ENCODE assay signal across 8 cellular contexts in the genomic region with DNA sequence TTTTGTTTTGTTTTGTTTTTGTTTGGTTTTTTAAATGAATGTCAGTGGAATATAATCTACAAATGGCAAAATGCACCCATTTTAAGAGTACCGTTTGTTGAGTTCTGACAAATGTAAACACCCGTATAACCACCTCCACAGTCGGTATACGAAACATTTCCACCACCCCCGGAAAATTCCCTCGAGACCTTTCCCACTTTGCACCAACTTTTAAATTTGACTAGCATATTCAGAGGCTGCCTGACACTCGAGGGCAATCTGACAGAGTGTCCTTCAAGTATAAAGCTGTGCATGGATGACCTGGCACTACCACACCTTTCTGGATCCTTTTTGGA. TPM values are rescaled to one million over a fixed set of nuclear protein-coding genes. Genes with fewer than 3 reads are reported as not detected.
DNase-seq lines count a peak whose midpoint lies in the region; ATAC-seq, FAIRE-seq and TF ChIP-seq lines count a peak whose summit lies in the region.

No MANE protein-coding gene starts in this region.

- peaks cover 43% of the 10 kb centered on the region for H3K79me2 ChIP-seq in HepG2 (ENCODE audit: insufficient read depth, low read length)

- H3K36me3 ChIP-seq in HepG2 (replicated peaks in 1 of 2; ENCODE audit: control insufficient read depth in 1 of 2, insufficient read depth in 2 of 2, low read length in 2 of 2), result no peaks in the 10 kb centered on the region
- H3K36me3 ChIP-seq in thymus (ENCODE audit: control insufficient read depth, insufficient read depth), result no peaks in the 10 kb centered on the region

- in situ Hi-C loops in HepG2 (cut with HindIII; ENCODE audit: extremely low pct_ligation_motif_present, low pct_unique_long_range_greater_than_20kb), result no loop called here

- FAIRE-seq in HepG2 (lab: Jason Lieb, UNC), result no peak

- peak overlapping the region; percentile 91 for H3K4me2 ChIP-seq in HepG2 (ENCODE audit: low read depth, low read length)

- H3K9me3 Mint-ChIP-seq in activated naive CD4-positive, alpha-beta T cell treated with anti-CD3 and anti-CD28 coated beads, Interleukin-2, amount 50 U/mL, for 72 hours, result no peaks in the 10 kb centered on the region

- H3K4me3 ChIP-seq in HepG2 (replicated peaks in 1 of 3; ENCODE audit: insufficient read depth in 1 of 3, low read depth in 2 of 3, low read length in 3 of 3), result peak overlapping the region in 2 of 3 experiments; percentile 71 to 85; a peak in 3 of 6 replicates
- peak overlapping the region; percentile 72 for H3K4me3 ChIP-seq in thymus (ENCODE audit: low read length)

- no peak for TF ChIP-seq EP300 in HepG2 (IDR thresholded peaks at IDR 0.05; ENCODE audit: low read depth in 2 of 2, low read length in 2 of 2)
- no peak for TF ChIP-seq EP300 in HepG2 (CRISPR knock-in tag; IDR thresholded peaks at IDR 0.05; ENCODE audit: borderline replicate concordance)

- no peak for TF ChIP-seq CTCF in HepG2 (CRISPR knock-in tag; IDR thresholded peaks at IDR 0.05)

- BruUV-seq in HepG2 (replicated peaks; lab: Mats Ljungman, UMichigan), result no TSS peak

- H3K36me3 Mint-ChIP-seq in activated naive CD4-positive, alpha-beta T cell treated with anti-CD3 and anti-CD28 coated beads, Interleukin-2, amount 50 U/mL, for 72 hours, result peaks cover 1 to 15% of the 10 kb centered on the region in 2 donors

- no peaks in the 10 kb centered on the region; a peak in 1 of 5 replicates for H3K27me3 ChIP-seq in HepG2 (ENCODE audit: control insufficient read depth in 1 of 2, insufficient read depth in 2 of 2, low read length in 2 of 2)
- no peaks in the 10 kb centered on the region for H3K27me3 ChIP-seq in thymus (ENCODE audit: control insufficient read depth, insufficient read depth)

- TF ChIP-seq RAD21 in HepG2 (CRISPR knock-in tag; IDR thresholded peaks at IDR 0.05), result no peak

- CTCF ChIA-PET in HepG2 (lab: Yijun Ruan, JAX; ENCODE audit: low intra/inter-chr PET ratio, low total read pairs), result interaction anchor here (5.5 kb wide), 1 partner anchor 99 kb away, joined by 38 read pairs; no protein-coding TSS in a partner anchor

- DNase-seq in activated T-cell treated with anti-CD3 and anti-CD28 coated beads for 4 hours (peak; percentile 43), HepG2 (ENCODE audit: low spot score) (no peak), NCI-H748 treated with DMSO at 0.1 percent for 48 hours (lab: John Stamatoyannopoulos, UW) (no peak), ecto neural progenitor cell (ENCODE audit: low spot score) (no peak)
- DNase-seq in activated T-cell treated with anti-CD3 and anti-CD28 coated beads, Interleukin-2, amount 50 U/mL, for 48 hours, result no peak
- no peak for DNase-seq in activated naive CD4-positive, alpha-beta T cell treated with anti-CD3 and anti-CD28 coated beads, Interleukin-2, amount 50 U/mL, for 72 hours (ENCODE audit: low spot score in 2 of 2)

- peak overlapping the region; percentile 61; the same call in 1 of the 2 replicates for H3K9ac ChIP-seq in HepG2 (ENCODE audit: insufficient read depth, low read depth, low read length)

- H2AFZ ChIP-seq in HepG2 (ENCODE audit: low read length), result no peak overlapping the region

- 55% methylated on average over 7 of the region's 7 CpGs for WGBS in HepG2 (ENCODE audit: low lambda C conversion rate)
- 76% methylated on average over 7 of the region's 7 CpGs for WGBS in thymus

- H3K27ac ChIP-seq in HepG2 (ENCODE audit: extremely low read length, insufficient read depth, low read length), result peak overlapping the region; percentile 47
- no peak overlapping the region for H3K27ac ChIP-seq in thymus (ENCODE audit: low read depth)

- no peaks in the 10 kb centered on the region; the same call in 1 of the 2 replicates for H4K20me1 ChIP-seq in HepG2 (ENCODE audit: insufficient read depth, low read length)

- peak overlapping the region; percentile 66 to 95 for H3K27ac Mint-ChIP-seq in activated naive CD4-positive, alpha-beta T cell treated with anti-CD3 and anti-CD28 coated beads, Interleukin-2, amount 50 U/mL, for 72 hours

- POLR2A ChIA-PET in HepG2 (lab: Yijun Ruan, JAX), result interaction anchor here (2.7 to 3.9 kb wide), 4 partner anchors 16 to 187 kb away, joined by 14 to 42 read pairs (median 22); no protein-coding TSS in a partner anchor

- H3K9me3 ChIP-seq in HepG2 (ENCODE audit: low read length) (no peaks in the 10 kb centered on the region), thymus (ENCODE audit: control insufficient read depth) (no peaks in the 10 kb centered on the region)

- intact Hi-C loops in HepG2 (cut with micrococcal nuclease; ENCODE audit: unreplicated experiment), result loop anchor here (1.0 to 5.0 kb wide), 2 partner anchors 55 to 187 kb away; no protein-coding TSS in a partner anchor

- TF ChIP-seq POLR2A in HepG2 (IDR thresholded peaks at IDR 0.05; ENCODE audit: insufficient read depth in 1 of 2, low read depth in 2 of 2, low read length in 2 of 2), result no peak

- no peak for ATAC-seq in activated naive CD4-positive, alpha-beta T cell treated with anti-CD3 and anti-CD28 coated beads, Interleukin-2, amount 50 U/mL, for 72 hours
- no peak for ATAC-seq in HepG2
- ATAC-seq in GM18867 (IDR thresholded peaks at IDR 0.05; ENCODE audit: unreplicated experiment), result no peak

- peaks cover 48% of the 10 kb centered on the region for H3K4me1 ChIP-seq in HepG2 (ENCODE audit: insufficient read depth, low read length)
- peaks cover 15% of the 10 kb centered on the region for H3K4me1 ChIP-seq in thymus (ENCODE audit: control insufficient read depth, insufficient read depth, low read length)

TF ChIP-seq in HepG2, 621 proteins besides CTCF, POLR2A, EP300 and RAD21 (continues in another document):
- no peak for TF ChIP-seq ZNF382 (CRISPR knock-in tag; IDR thresholded peaks at IDR 0.05; ENCODE audit: borderline replicate concordance)
- TF ChIP-seq SALL2 (CRISPR knock-in tag; IDR thresholded peaks at IDR 0.05), result no peak
- TF ChIP-seq, protein P1, sequence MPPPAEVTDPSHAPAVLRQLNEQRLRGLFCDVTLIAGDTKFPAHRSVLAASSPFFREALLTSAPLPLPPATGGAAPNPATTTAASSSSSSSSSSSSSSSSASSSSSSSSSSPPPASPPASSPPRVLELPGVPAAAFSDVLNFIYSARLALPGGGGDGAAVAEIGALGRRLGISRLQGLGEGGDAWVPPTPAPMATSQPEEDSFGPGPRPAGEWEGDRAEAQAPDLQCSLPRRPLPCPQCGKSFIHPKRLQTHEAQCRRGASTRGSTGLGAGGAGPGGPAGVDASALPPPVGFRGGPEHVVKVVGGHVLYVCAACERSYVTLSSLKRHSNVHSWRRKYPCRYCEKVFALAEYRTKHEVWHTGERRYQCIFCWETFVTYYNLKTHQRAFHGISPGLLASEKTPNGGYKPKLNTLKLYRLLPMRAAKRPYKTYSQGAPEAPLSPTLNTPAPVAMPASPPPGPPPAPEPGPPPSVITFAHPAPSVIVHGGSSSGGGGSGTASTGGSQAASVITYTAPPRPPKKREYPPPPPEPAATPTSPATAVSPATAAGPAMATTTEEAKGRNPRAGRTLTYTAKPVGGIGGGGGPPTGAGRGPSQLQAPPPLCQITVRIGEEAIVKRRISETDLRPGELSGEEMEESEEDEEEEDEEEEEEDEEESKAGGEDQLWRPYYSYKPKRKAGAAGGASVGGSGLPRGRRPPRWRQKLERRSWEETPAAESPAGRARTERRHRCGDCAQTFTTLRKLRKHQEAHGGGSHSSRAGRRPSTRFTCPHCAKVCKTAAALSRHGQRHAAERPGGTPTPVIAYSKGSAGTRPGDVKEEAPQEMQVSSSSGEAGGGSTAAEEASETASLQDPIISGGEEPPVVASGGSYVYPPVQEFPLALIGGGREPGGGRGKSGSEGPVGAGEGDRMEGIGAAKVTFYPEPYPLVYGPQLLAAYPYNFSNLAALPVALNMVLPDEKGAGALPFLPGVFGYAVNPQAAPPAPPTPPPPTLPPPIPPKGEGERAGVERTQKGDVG (CRISPR knock-in tag; IDR thresholded peaks at IDR 0.05; ENCODE audit: borderline replicate concordance), result no peak
- TF ChIP-seq NFE2L1 (CRISPR knock-in tag; IDR thresholded peaks at IDR 0.05; ENCODE audit: borderline replicate concordance), result no peak
- no peak for TF ChIP-seq NR1H2 (CRISPR knock-in tag; IDR thresholded peaks at IDR 0.05; ENCODE audit: borderline replicate concordance, low read depth)
- TF ChIP-seq ZNF547 (CRISPR knock-in tag; IDR thresholded peaks at IDR 0.05), result no peak
- TF ChIP-seq CHCHD3 (CRISPR knock-in tag; IDR thresholded peaks at IDR 0.05), result no peak
- TF ChIP-seq ZNF749 (CRISPR knock-in tag; IDR thresholded peaks at IDR 0.05; ENCODE audit: borderline replicate concordance), result no peak; the same call in 1 of the 2 replicates
- no peak for TF ChIP-seq RORA (CRISPR knock-in tag; IDR thresholded peaks at IDR 0.05)

RNA-seq across cellular contexts. Expression of a gene that starts 0.6 kb away (rescaled TPM):
- 10 to 100 TPM; 35.7 to 54.0 TPM for total RNA-seq in activated naive CD4-positive, alpha-beta T cell treated with anti-CD3 and anti-CD28 coated beads, Interleukin-2, amount 50 U/mL, for 72 hours
- total RNA-seq in HepG2 (2016; rRNA removed; fragmentation: Illumina TruSeq; extraction: Trizol), result 23.1 and 32.8 TPM in 2 replicates
- 4.0 TPM in 2 replicates for total RNA-seq in HepG2 (2016; cell fraction: cytosol; rRNA removed; fragmentation: Illumina TruSeq; extraction: Trizol; ENCODE audit: low read depth)
- total RNA-seq in HepG2 (2016; cell fraction: insoluble cytoplasmic fraction; rRNA removed; fragmentation: Illumina TruSeq; extraction: Trizol), result 21.8 and 28.1 TPM in 2 replicates
- total RNA-seq in HepG2 (2016; cell fraction: membrane; rRNA removed; fragmentation: Illumina TruSeq; extraction: Trizol), result 17.0 and 18.1 TPM in 2 replicates
- total RNA-seq in HepG2 (2016; cell fraction: nucleus; rRNA removed; fragmentation: Illumina TruSeq; extraction: Trizol), result 24.9 and 26.4 TPM in 2 replicates
- 10.3 and 14.8 TPM in 2 replicates for polyA plus RNA-seq in HepG2 (2011; rRNA removed)
- 9.2 and 9.4 TPM in 2 replicates for polyA plus RNA-seq in HepG2 (2011; cell fraction: cytosol; rRNA removed)
- 10.3 and 12.6 TPM in 2 replicates for polyA plus RNA-seq in HepG2 (2011; cell fraction: nucleus; rRNA removed)
- 9.0 and 10.3 TPM in 2 replicates for polyA plus RNA-seq in HepG2 (2012)
- polyA plus RNA-seq in HepG2 (2016; cell fraction: cytosol; fragmentation: Illumina TruSeq; extraction: Trizol; ENCODE audit: low read depth), result 2.0 and 2.2 TPM in 2 replicates
- 29.1 and 30.2 TPM in 2 replicates for polyA plus RNA-seq in HepG2 (2016; cell fraction: insoluble cytoplasmic fraction; fragmentation: Illumina TruSeq; extraction: Trizol; ENCODE audit: low read depth)
- 7.6 and 8.1 TPM in 2 replicates for polyA plus RNA-seq in HepG2 (2016; cell fraction: membrane; fragmentation: Illumina TruSeq; extraction: Trizol; ENCODE audit: low read depth)
- 19.5 and 19.8 TPM in 2 replicates for polyA plus RNA-seq in HepG2 (2016; cell fraction: nucleus; fragmentation: Illumina TruSeq; extraction: Trizol; ENCODE audit: insufficient read depth, low read depth)
- polyA minus RNA-seq in HepG2 (2011; rRNA and poly(A)+ RNA removed; ENCODE audit: low replicate concordance), result 11.4 and 21.5 TPM in 2 replicates
- 14.4 and 17.7 TPM in 2 replicates for polyA minus RNA-seq in HepG2 (2011; cell fraction: cytosol; rRNA and poly(A)+ RNA removed)
- polyA minus RNA-seq in HepG2 (2011; cell fraction: nucleus; rRNA and poly(A)+ RNA removed), result 21.6 and 31.8 TPM in 2 replicates
- polyA plus RNA-seq in thymus, result 31.5 TPM
